Comparison of ENCODE assay signal across 1 cellular context in genomic region chr9:88370346-88370745, GRCh38.
TF ChIP-seq lines count a peak whose summit lies in the region.

No MANE protein-coding gene starts in this region.

TF ChIP-seq in HepG2, 621 proteins besides CTCF, POLR2A, EP300 and RAD21 (continued from another document):
- no peak for TF ChIP-seq PLSCR1 (CRISPR knock-in tag; IDR thresholded peaks at IDR 0.05; ENCODE audit: borderline replicate concordance)
- TF ChIP-seq ZNF713 (CRISPR knock-in tag; IDR thresholded peaks at IDR 0.05), result no peak
- TF ChIP-seq ZNF282 (IDR thresholded peaks at IDR 0.05; ENCODE audit: partially characterized antibody), result no peak
- TF ChIP-seq KIAA2018 (CRISPR knock-in tag; IDR thresholded peaks at IDR 0.05; ENCODE audit: borderline replicate concordance), result no peak
- no peak for TF ChIP-seq ZNF274 (CRISPR knock-in tag; IDR thresholded peaks at IDR 0.05)
- no peak for TF ChIP-seq ZSCAN9 (CRISPR knock-in tag; IDR thresholded peaks at IDR 0.05; ENCODE audit: borderline replicate concordance)
- no peak for TF ChIP-seq HMGXB4 (CRISPR knock-in tag; IDR thresholded peaks at IDR 0.05; ENCODE audit: borderline replicate concordance in 1 of 2, low read depth in 1 of 2)
- TF ChIP-seq ZBTB3 (CRISPR knock-in tag; IDR thresholded peaks at IDR 0.05; ENCODE audit: borderline replicate concordance, low read depth), result no peak
- TF ChIP-seq ZBTB40 (IDR thresholded peaks at IDR 0.05), result no peak
- TF ChIP-seq ZBTB40 (CRISPR knock-in tag; IDR thresholded peaks at IDR 0.05), result no peak
